In the genomic region with DNA sequence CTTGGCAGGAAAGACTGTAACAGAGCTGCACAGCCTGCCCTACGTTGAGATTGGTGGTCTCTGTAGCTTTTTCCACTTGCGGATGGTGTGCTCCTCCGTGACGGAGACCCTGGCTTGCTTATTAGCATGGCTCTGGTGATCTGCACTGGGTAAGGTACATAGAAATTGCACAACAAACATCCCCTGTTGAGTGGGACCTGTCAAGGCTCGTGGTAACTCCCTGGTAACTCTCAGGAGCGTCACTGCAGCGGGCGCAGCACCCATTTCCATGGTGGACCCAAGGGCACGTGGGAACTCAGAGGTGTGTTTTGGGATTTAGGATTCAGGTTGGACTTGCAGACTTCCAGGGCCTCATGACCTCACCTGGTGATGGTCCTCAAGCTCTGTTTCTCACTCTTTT, we compare ENCODE assay signal across 8 cellular contexts. TPM values are rescaled to one million over a fixed set of nuclear protein-coding genes. Genes with fewer than 3 reads are reported as not detected.
DNase-seq lines count a peak whose midpoint lies in the region; ATAC-seq and TF ChIP-seq lines count a peak whose summit lies in the region.

No MANE protein-coding gene starts in this region.

- ATAC-seq in naive B cell (ENCODE audit: low read depth in 2 of 2): no peak
- ATAC-seq in GM18858 (IDR thresholded peaks at IDR 0.05; ENCODE audit: unreplicated experiment): no peak

- H3K4me3 ChIP-seq in AG04450 (ENCODE audit: low read depth, low read length): peak overlapping the region; percentile 71
- peak overlapping the region; percentile 67 to 79 for H3K4me3 ChIP-seq in cardiac fibroblast (replicated peaks in 1 of 2; ENCODE audit: low read depth in 2 of 2, low read length in 2 of 2)

- H3K9me3 Mint-ChIP-seq in naive B cell: peaks cover 0 to 3% (median 0%) of the 10 kb centered on the region in 7 donors

- H3K27me3 Mint-ChIP-seq in naive B cell: peaks cover 0 to 6% (median 4%) of the 10 kb centered on the region in 3 donors

- H3K27ac Mint-ChIP-seq in naive B cell: peak overlapping the region in 1 of 6 donors; percentile 26

- H3K4me1 Mint-ChIP-seq in naive B cell: peaks cover 9 to 26% (median 16%) of the 10 kb centered on the region in 3 donors

- H3K36me3 Mint-ChIP-seq in naive B cell: no peaks in the 10 kb centered on the region

- CTCF ChIA-PET in AG04450 (lab: Charles Lee): no interaction called here

- no peaks in the 10 kb centered on the region for H3K9me3 ChIP-seq in AG04450 (ENCODE audit: control insufficient read depth, insufficient read depth, low read length)

- H3K4me3 Mint-ChIP-seq in naive B cell: peak overlapping the region; percentile 67 to 91 (median 83)

- TF ChIP-seq CTCF in AG04450 (IDR thresholded peaks at IDR 0.05; ENCODE audit: low read depth, low read length) (no peak), cardiac fibroblast (IDR thresholded peaks at IDR 0.05; ENCODE audit: low read depth, low read length) (no peak)

- no peak for DNase-seq in AG04450 (ENCODE audit: low read depth, low spot score)
- DNase-seq in HuH-7 (ENCODE audit: low spot score): peak; percentile 15
- no peak for DNase-seq in cardiac fibroblast (ENCODE audit: low read depth in 2 of 2)
- DNase-seq in naive B cell: no peak
- no peak for DNase-seq in NCI-H1092 (lab: John Stamatoyannopoulos, UW)
- no peak for DNase-seq in iPS-NIHi11 (ENCODE audit: low spot score)
- no peak for DNase-seq in NAMALWA (ENCODE audit: low spot score)

- H3K27ac ChIP-seq in AG04450 (ENCODE audit: low read depth, low read length): no peak overlapping the region

- H3K27me3 ChIP-seq in AG04450 (ENCODE audit: control insufficient read depth, insufficient read depth, low read length): no peaks in the 10 kb centered on the region

- POLR2A ChIA-PET in AG04450 (lab: Yijun Ruan, JAX): no interaction called here

RNA-seq across cellular contexts. Expression of gene TRAF3IP1, which starts 1.1 kb away (rescaled TPM):
- polyA plus RNA-seq in AG04450 (2011; rRNA removed) (5.9 and 7.3 TPM in 2 replicates), naive B cell (ENCODE audit: low read depth in 6 of 6) (1 to 10 TPM; 2.8 to 5.4 (median 3.5) TPM)
- polyA minus RNA-seq in AG04450 (2011; rRNA and poly(A)+ RNA removed): 9.5 and 10.5 TPM in 2 replicates

RNA-seq across cellular contexts. Expression of gene PER2, which starts 33.1 kb away (rescaled TPM):
- polyA plus RNA-seq in AG04450 (2011; rRNA removed) (1.7 and 1.9 TPM in 2 replicates), naive B cell (ENCODE audit: low read depth in 6 of 6) (10 to 100 TPM in 1 of 6 donors, 1 to 10 TPM in 5; 3.5 to 11.7 (median 4.5) TPM)
- polyA minus RNA-seq in AG04450 (2011; rRNA and poly(A)+ RNA removed): 8.0 and 8.9 TPM in 2 replicates
